ENCODE assay signal across 8 cellular contexts in genomic region chr11:41201156-41201555, GRCh38.
A peak's percentile ranks its signal among the peaks of the same experiment; 100 is the strongest.
DNase-seq lines count a peak whose midpoint lies in the region; ATAC-seq and TF ChIP-seq lines count a peak whose summit lies in the region.

No MANE protein-coding gene starts in this region.

- H3K36me3 ChIP-seq in MG63 = no peaks in the 10 kb centered on the region
- no peaks in the 10 kb centered on the region for H3K36me3 ChIP-seq in right lobe of liver

- H3K9me3 ChIP-seq in MG63 = 0 out of 2 replicates have a peak, but pooled peaks cover 3% of the 10 kb centered on the region
- no peaks in the 10 kb centered on the region for H3K9me3 ChIP-seq in right lobe of liver

- no peaks in the 10 kb centered on the region for H3K27me3 ChIP-seq in MG63
- no peaks in the 10 kb centered on the region for H3K27me3 ChIP-seq in right lobe of liver

- peak; percentile 20 for DNase-seq in stimulated activated CD4-positive, alpha-beta T cell treated with anti-CD3 and anti-CD28 coated beads, Interleukin-15, amount 100 ng/mL, for 24 hours
- no peak for DNase-seq in stimulated activated CD4-positive, alpha-beta T cell treated with anti-CD3 and anti-CD28 coated beads, Interleukin-4, amount 100 ng/mL, for 4 hours
- peak; percentile 50 for DNase-seq in MG63
- no peak for DNase-seq in right lobe of liver
- no peak for DNase-seq in HuH-7.5 (ENCODE audit: low spot score)
- DNase-seq in activated CD4-positive, CD25-positive, alpha-beta regulatory T cell treated with anti-CD3 and anti-CD28 coated beads, Interleukin-2, amount 50 U/mL, for 72 hours = no peak
- no peak for DNase-seq in amniotic stem cell (lab: John Stamatoyannopoulos, UW)

- no peak overlapping the region for H3K4me3 ChIP-seq in MG63
- H3K4me3 ChIP-seq in right lobe of liver = no peak overlapping the region

- H3K27ac ChIP-seq in VCaP (no peak overlapping the region), right lobe of liver (no peak overlapping the region)

- WGBS in right lobe of liver (ENCODE audit: insufficient coverage, low coverage, low lambda C conversion rate, missing lambda C conversion rate) = 18% methylated on average over 5 of the region's 5 CpGs

- no peak for TF ChIP-seq POLR2A in right lobe of liver (IDR thresholded peaks at IDR 0.05)

- no peaks in the 10 kb centered on the region for H3K4me1 ChIP-seq in right lobe of liver

- intact Hi-C loops in right lobe of liver (cut with DNase I) = no loop called here

- peak; percentile 51 to 75 (median 58) for ATAC-seq in right lobe of liver

- TF ChIP-seq CTCF in VCaP (conservative IDR thresholded peaks at IDR 0.05) (peak; percentile 72), right lobe of liver (IDR thresholded peaks at IDR 0.05) (peak; percentile 31 to 55 (median 41))

Comparison
In these comparisons a context has a peak if more than half of its experiments do, and no peak if none do; other contexts are left out.
1. DNase-seq: peak in stimulated activated CD4-positive, alpha-beta T cell treated with anti-CD3 and anti-CD28 coated beads, Interleukin-15, amount 100 ng/mL, for 24 hours (single experiment) and MG63 (single experiment); none in stimulated activated CD4-positive, alpha-beta T cell treated with anti-CD3 and anti-CD28 coated beads, Interleukin-4, amount 100 ng/mL, for 4 hours (0 of 2), right lobe of liver (0 of 3), HuH-7.5 (single experiment), activated CD4-positive, CD25-positive, alpha-beta regulatory T cell treated with anti-CD3 and anti-CD28 coated beads, Interleukin-2, amount 50 U/mL, for 72 hours (single experiment) and amniotic stem cell (single experiment).